In genomic region chr11:27055065-27055682, GRCh38 we compare ENCODE assay signal across 14 cellular contexts. TPM values are rescaled to one million over a fixed set of nuclear protein-coding genes. Genes with fewer than 3 reads are reported as not detected.
DNase-seq lines count a peak whose midpoint lies in the region; ATAC-seq and TF ChIP-seq lines count a peak whose summit lies in the region.
"Had no signal": no experiment of that assay in that cellular context is flagged by ENCODE, and none has a peak within 500 bp of the region (broad histone marks: within the 10 kb centered on the region; RNA-seq: fewer than 3 reads in every experiment).

No MANE protein-coding gene starts in this region.

- H2AFZ ChIP-seq in mesenchymal stem cell (ENCODE audit: low read depth, low read length), result no peak overlapping the region

- no peak overlapping the region for H3K4ac ChIP-seq in mesenchymal stem cell (ENCODE audit: low read depth in 1 of 2, low read length in 2 of 2)

- TF ChIP-seq EP300 in ovary (IDR thresholded peaks at IDR 0.05), result no peak

- H2BK120ac ChIP-seq in mesenchymal stem cell (ENCODE audit: low read depth, low read length), result no peak overlapping the region

- no peaks in the 10 kb centered on the region for H3K27me3 ChIP-seq in mesenchymal stem cell (ENCODE audit: control insufficient read depth in 1 of 2, insufficient read depth in 1 of 2, low read length in 2 of 2)
- no peaks in the 10 kb centered on the region for H3K27me3 ChIP-seq in ovary
- H3K27me3 ChIP-seq: spleen, tibial nerve had no signal

- TF ChIP-seq CTCF in AG09309 (IDR thresholded peaks at IDR 0.05; ENCODE audit: control insufficient read depth, insufficient read depth, low read depth, low read length, missing control alignments) (no peak), epithelial cell of esophagus (IDR thresholded peaks at IDR 0.05; ENCODE audit: insufficient read depth, low read depth, low read length, missing control alignments) (no peak), ovary (IDR thresholded peaks at IDR 0.05) (no peak)

- no peak overlapping the region for H3K4me2 ChIP-seq in mesenchymal stem cell (ENCODE audit: low read length, poor library complexity, severe bottlenecking)

- no peak for ATAC-seq in GM18868 (IDR thresholded peaks at IDR 0.05; ENCODE audit: unreplicated experiment)
- ATAC-seq in HG02642 (IDR thresholded peaks at IDR 0.05; ENCODE audit: poor library complexity, unreplicated experiment), result no peak
- ATAC-seq: activated naive CD8-positive, alpha-beta T cell treated with anti-CD3 and anti-CD28 coated beads, Interleukin-2, amount 50 U/mL, for 24 hours; natural killer cell had no signal

- H3K14ac ChIP-seq in mesenchymal stem cell (ENCODE audit: low read length in 2 of 2), result no peak overlapping the region

- no peak overlapping the region for H3K4me3 ChIP-seq in AG09309 (ENCODE audit: control insufficient read depth, low read depth, low read length)
- H3K4me3 ChIP-seq in epithelial cell of esophagus (ENCODE audit: low read length), result no peak overlapping the region
- H3K4me3 ChIP-seq in mesenchymal stem cell (ENCODE audit: insufficient read depth in 1 of 2, low read depth in 1 of 2, low read length in 2 of 2), result no peak overlapping the region
- no peak overlapping the region for H3K4me3 ChIP-seq in ovary
- H3K4me3 ChIP-seq: spleen, tibial nerve had no signal

- 52% methylated on average over 6 of the region's 6 CpGs for WGBS in mesenchymal stem cell
- WGBS in ovary, 3 donors, result 67 to 85% (median 70%) methylated on average over 6 of the region's 6 CpGs

- no peak overlapping the region for H4K8ac ChIP-seq in mesenchymal stem cell (ENCODE audit: low read length)

- DNase-seq in AG09309 (ENCODE audit: low read depth), result peak; percentile 7
- DNase-seq in NCI-H187 treated with DMSO at 0.1 percent for 48 hours (lab: John Stamatoyannopoulos, UW), result peak; percentile 42
- peak; percentile 48 for DNase-seq in epithelial cell of esophagus (ENCODE audit: low read depth)
- peak; percentile 79 for DNase-seq in mesenchymal stem cell
- no peak for DNase-seq in ovary
- DNase-seq in cardiac septum (ENCODE audit: low spot score), result no peak
- DNase-seq: activated naive CD8-positive, alpha-beta T cell treated with anti-CD3 and anti-CD28 coated beads, Interleukin-2, amount 50 U/mL, for 24 hours; AML-193; natural killer cell; NCI-H510A treated with DMSO at 0.1 percent for 48 hours; spleen had no signal

- H4K91ac ChIP-seq in mesenchymal stem cell (ENCODE audit: low read length), result no peak overlapping the region

- H3K9ac ChIP-seq in mesenchymal stem cell (ENCODE audit: low read length), result no peak overlapping the region

- H3K4me1 ChIP-seq in mesenchymal stem cell (ENCODE audit: control insufficient read depth, insufficient read depth, low read depth, low read length), result no peaks in the 10 kb centered on the region
- H3K4me1 ChIP-seq in ovary (ENCODE audit: insufficient read depth), result no peaks in the 10 kb centered on the region
- H3K4me1 ChIP-seq: spleen, tibial nerve had no signal

- intact Hi-C loops in ovary (cut with DNase I) (no loop called here), cardiac septum (cut with DNase I) (no loop called here)

- H2BK5ac ChIP-seq in mesenchymal stem cell (ENCODE audit: low read depth, low read length, poor library complexity, severe bottlenecking), result no peak overlapping the region

- H2BK12ac ChIP-seq in mesenchymal stem cell (ENCODE audit: low read length in 2 of 2), result no peak overlapping the region

- H3K36me3 ChIP-seq in mesenchymal stem cell (ENCODE audit: control insufficient read depth in 1 of 2, insufficient read depth in 2 of 2, low read depth in 1 of 2, low read length in 2 of 2) (peaks cover 0 to 2% of the 10 kb centered on the region in 2 experiments), ovary (no peaks in the 10 kb centered on the region)
- H3K36me3 ChIP-seq: spleen had no signal

- no peak overlapping the region for H3K23ac ChIP-seq in mesenchymal stem cell (ENCODE audit: low read length in 2 of 2)

- no peak overlapping the region for H2BK15ac ChIP-seq in mesenchymal stem cell (ENCODE audit: low read depth, poor library complexity, severe bottlenecking)

- no peak for TF ChIP-seq POLR2A in ovary (IDR thresholded peaks at IDR 0.05)

- no peak overlapping the region for H2AK5ac ChIP-seq in mesenchymal stem cell (ENCODE audit: low read length, severe bottlenecking)

- H3K27ac ChIP-seq in mesenchymal stem cell (ENCODE audit: low read length, poor library complexity, severe bottlenecking), result no peak overlapping the region
- no peak overlapping the region for H3K27ac ChIP-seq in ovary
- H3K27ac ChIP-seq: spleen, tibial nerve had no signal

- peaks cover 25% of the 10 kb centered on the region for H3K9me3 ChIP-seq in mesenchymal stem cell (ENCODE audit: control insufficient read depth, low read length)
- no peaks in the 10 kb centered on the region for H3K9me3 ChIP-seq in ovary

- no peaks in the 10 kb centered on the region for H3K79me1 ChIP-seq in mesenchymal stem cell (replicated peaks; ENCODE audit: low read length, poor library complexity, severe bottlenecking)

- no peak overlapping the region for H3K18ac ChIP-seq in mesenchymal stem cell (ENCODE audit: low read depth in 1 of 2, low read length in 2 of 2)

RNA-seq across cellular contexts. Expression of gene BBOX1, which starts 14.6 kb away (rescaled TPM):
- 0.06 TPM for polyA plus RNA-seq in mesenchymal stem cell (2013, experiment 1 of 2)
- polyA plus RNA-seq in mesenchymal stem cell (2013, experiment 2 of 2), result 0.10 TPM
- 1 to 10 TPM in 1 of 7 donors, under 1 TPM in 3, not detected in 3; 0.25 to 2.3 (median 0.80) TPM for total RNA-seq in ovary
- under 1 TPM; 0.04 to 0.37 TPM for polyA plus RNA-seq in ovary
- total RNA-seq in cardiac septum, result not detected
- total RNA-seq: natural killer cell, spleen had no signal
- polyA plus RNA-seq: spleen had no signal

Comparison
In these comparisons a context has a peak if more than half of its experiments do, and no peak if none do; other contexts are left out.
1. DNase-seq: peak in AG09309 (single experiment), NCI-H187 treated with DMSO at 0.1 percent for 48 hours (single experiment), epithelial cell of esophagus (single experiment) and mesenchymal stem cell (single experiment); none in ovary (0 of 5) and cardiac septum (single experiment).